ENCODE assay signal across 1 cellular context in genomic region chr2:113129519-113130078, GRCh38.
TF ChIP-seq lines count a peak whose summit lies in the region.

No MANE protein-coding gene starts in this region.

TF ChIP-seq in liver, 16 proteins besides CTCF, POLR2A, EP300 and RAD21 (continued from another document):
- TF ChIP-seq FOXA1 (IDR thresholded peaks at IDR 0.05) (no peak), EGR1 (IDR thresholded peaks at IDR 0.05; ENCODE audit: low read depth in 2 of 2) (no peak), GABPA (IDR thresholded peaks at IDR 0.05 in 1 of 2, conservative IDR thresholded peaks at IDR 0.05 in 1 of 2) (no peak), MAX (IDR thresholded peaks at IDR 0.05) (no peak), TAF1 (conservative IDR thresholded peaks at IDR 0.05) (no peak)
